Comparison of ENCODE assay signal across 22 cellular contexts in the genomic region with DNA sequence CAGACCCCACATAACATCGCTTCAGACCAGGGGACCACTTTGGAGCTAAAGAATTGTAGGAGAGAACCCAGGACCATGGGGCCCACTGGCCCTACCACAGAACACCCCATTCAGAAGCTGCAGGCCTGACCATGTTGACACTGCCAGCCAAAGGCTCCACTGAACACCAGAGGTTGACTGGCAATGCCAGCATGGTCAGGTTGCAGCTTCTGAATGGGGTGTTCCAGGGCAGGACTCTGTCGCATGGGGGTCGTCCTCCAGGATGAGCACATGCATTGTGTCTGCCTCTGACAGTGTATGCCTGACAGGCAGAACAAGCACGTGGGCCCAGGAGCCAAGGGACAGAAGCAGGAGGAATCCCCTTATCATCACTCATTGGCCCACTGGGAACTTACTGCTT. TPM values are rescaled to one million over a fixed set of nuclear protein-coding genes. Genes with fewer than 3 reads are reported as not detected.
DNase-seq lines count a peak whose midpoint lies in the region; ATAC-seq, FAIRE-seq and TF ChIP-seq lines count a peak whose summit lies in the region.
"Had no signal": no experiment of that assay in that cellular context is flagged by ENCODE, and none has a peak within 500 bp of the region (broad histone marks: within the 10 kb centered on the region; RNA-seq: fewer than 3 reads in every experiment).

No MANE protein-coding gene starts in this region.

- H3K4me2 ChIP-seq in HepG2 (ENCODE audit: low read depth, low read length): no peak overlapping the region
- H3K4me2 ChIP-seq: KMS-11, PC-9 had no signal

- TF ChIP-seq POLR2A in HepG2 (IDR thresholded peaks at IDR 0.05; ENCODE audit: insufficient read depth in 1 of 2, low read depth in 2 of 2, low read length in 2 of 2): no peak
- no peak for TF ChIP-seq POLR2A in right lobe of liver (IDR thresholded peaks at IDR 0.05)

- 0% methylated on average over 1 of the region's 4 CpGs for WGBS in HepG2 (ENCODE audit: low lambda C conversion rate)
- no CpG with 5 or more reads among the region's 4 CpGs for WGBS in right lobe of liver (ENCODE audit: insufficient coverage, low coverage, low lambda C conversion rate, missing lambda C conversion rate)

- no peak overlapping the region for H3K27ac ChIP-seq in HepG2 (ENCODE audit: extremely low read length, insufficient read depth, low read length)
- H3K27ac ChIP-seq in right lobe of liver: no peak overlapping the region
- H3K27ac ChIP-seq: KMS-11, parathyroid adenoma, PC-9, sigmoid colon, transverse colon had no signal

- no peak overlapping the region for H3K4me3 ChIP-seq in HepG2 (replicated peaks in 1 of 3; ENCODE audit: insufficient read depth in 1 of 3, low read depth in 2 of 3, low read length in 3 of 3)
- H3K4me3 ChIP-seq in right lobe of liver: no peak overlapping the region
- H3K4me3 ChIP-seq: PC-9, sigmoid colon, transverse colon had no signal

- in situ Hi-C loops in HepG2 (cut with HindIII; ENCODE audit: extremely low pct_ligation_motif_present, low pct_unique_long_range_greater_than_20kb): no loop called here

- DNase-seq in HepG2 (ENCODE audit: low spot score) (no peak), right lobe of liver (no peak), T-helper 17 cell (no peak), immature natural killer cell (no peak), EL (no peak)
- no peak for DNase-seq in stimulated activated CD4-positive, alpha-beta T cell treated with anti-CD3 and anti-CD28 coated beads, Interleukin-2, amount 100 ng/mL, for 24 hours
- DNase-seq: activated CD4-positive, alpha-beta T cell treated with anti-CD3 and anti-CD28 coated beads for 48 hours; anterior cingulate cortex; central memory CD4-positive, alpha-beta T cell; NCI-H2029; NCI-H345; PC-9; sigmoid colon; stimulated activated naive CD4-positive, alpha-beta T cell treated with Interleukin-2 at 50 U/mL for 16 hours; T-helper 1 cell; transverse colon had no signal

- TF ChIP-seq EP300 in HepG2 (IDR thresholded peaks at IDR 0.05; ENCODE audit: low read depth in 2 of 2, low read length in 2 of 2): no peak
- TF ChIP-seq EP300 in HepG2 (CRISPR knock-in tag; IDR thresholded peaks at IDR 0.05; ENCODE audit: borderline replicate concordance): no peak

- no peak overlapping the region for H3K9ac ChIP-seq in HepG2 (ENCODE audit: insufficient read depth, low read depth, low read length)
- H3K9ac ChIP-seq: KMS-11, parathyroid adenoma had no signal

- peaks cover 0 to 2% (median 0%) of the 10 kb centered on the region in 6 donors for H3K9me3 Mint-ChIP-seq in immature natural killer cell

- no peak for FAIRE-seq in HepG2 (lab: Jason Lieb, UNC)
- FAIRE-seq: frontal cortex had no signal

- H3K4me3 Mint-ChIP-seq in T-helper 17 cell (no peak overlapping the region), immature natural killer cell (peak overlapping the region in 3 of 5 donors; percentile 69 to 78 (median 72))

- ATAC-seq in HepG2 (no peak), right lobe of liver (no peak), T-helper 17 cell (no peak), GM18868 (IDR thresholded peaks at IDR 0.05; ENCODE audit: unreplicated experiment) (no peak)

- H3K79me2 ChIP-seq in HepG2 (ENCODE audit: insufficient read depth, low read length): no peaks in the 10 kb centered on the region
- H3K79me2 ChIP-seq: parathyroid adenoma had no signal

- TF ChIP-seq CTCF in HepG2 (CRISPR knock-in tag; IDR thresholded peaks at IDR 0.05) (no peak), right lobe of liver (IDR thresholded peaks at IDR 0.05) (no peak)

- H3K27me3 Mint-ChIP-seq in T-helper 17 cell (no peaks in the 10 kb centered on the region), immature natural killer cell (ENCODE audit: low read depth in 3 of 3) (peaks cover 3 to 16% (median 8%) of the 10 kb centered on the region in 3 donors)

- H4K20me1 ChIP-seq in HepG2 (ENCODE audit: insufficient read depth, low read length): no peaks in the 10 kb centered on the region

- CTCF ChIA-PET in HepG2 (lab: Yijun Ruan, JAX; ENCODE audit: low intra/inter-chr PET ratio, low total read pairs): no interaction called here

- BruUV-seq in HepG2 (replicated peaks; lab: Mats Ljungman, UMichigan): no TSS peak

- peaks cover 26% of the 10 kb centered on the region for H3K4me1 Mint-ChIP-seq in T-helper 17 cell
- H3K4me1 Mint-ChIP-seq in immature natural killer cell: peaks cover 41 to 52% of the 10 kb centered on the region in 2 donors

- no peak for TF ChIP-seq RAD21 in HepG2 (CRISPR knock-in tag; IDR thresholded peaks at IDR 0.05)

- intact Hi-C loops in HepG2 (cut with micrococcal nuclease; ENCODE audit: unreplicated experiment) (no loop called here), right lobe of liver (cut with DNase I) (no loop called here)

- no peaks in the 10 kb centered on the region for H3K4me1 ChIP-seq in HepG2 (ENCODE audit: insufficient read depth, low read length)
- H3K4me1 ChIP-seq in right lobe of liver: no peaks in the 10 kb centered on the region
- H3K4me1 ChIP-seq: parathyroid adenoma, sigmoid colon had no signal

- H3K36me3 ChIP-seq in HepG2 (replicated peaks in 1 of 2; ENCODE audit: control insufficient read depth in 1 of 2, insufficient read depth in 2 of 2, low read length in 2 of 2): no peaks in the 10 kb centered on the region
- H3K36me3 ChIP-seq in right lobe of liver: no peaks in the 10 kb centered on the region
- H3K36me3 ChIP-seq: sigmoid colon, transverse colon had no signal

- no peak overlapping the region for H2AFZ ChIP-seq in HepG2 (ENCODE audit: low read length)
- H2AFZ ChIP-seq: parathyroid adenoma, PC-9 had no signal

- POLR2A ChIA-PET in HepG2 (lab: Yijun Ruan, JAX): no interaction called here

- H3K27ac Mint-ChIP-seq in T-helper 17 cell (peak overlapping the region; percentile 86), immature natural killer cell (peak overlapping the region; percentile 89 to 92 (median 90))

- H3K27me3 ChIP-seq in HepG2 (ENCODE audit: control insufficient read depth in 1 of 2, insufficient read depth in 2 of 2, low read length in 2 of 2): peaks cover 3 to 30% of the 10 kb centered on the region in 2 experiments; a peak in 4 of 5 replicates
- no peaks in the 10 kb centered on the region for H3K27me3 ChIP-seq in right lobe of liver
- H3K27me3 ChIP-seq: transverse colon had no signal

- peaks cover 3% of the 10 kb centered on the region for H3K36me3 Mint-ChIP-seq in T-helper 17 cell (ENCODE audit: low read depth)
- H3K36me3 Mint-ChIP-seq in immature natural killer cell: no peaks in the 10 kb centered on the region

- H3K9me3 ChIP-seq in HepG2 (ENCODE audit: low read length): no peaks in the 10 kb centered on the region
- H3K9me3 ChIP-seq in right lobe of liver: no peaks in the 10 kb centered on the region
- H3K9me3 ChIP-seq in T-helper 17 cell (ENCODE audit: control insufficient read depth, low read length, poor library complexity, severe bottlenecking): no peaks in the 10 kb centered on the region
- H3K9me3 ChIP-seq: sigmoid colon, transverse colon had no signal

TF ChIP-seq in HepG2, 621 proteins besides CTCF, POLR2A, EP300 and RAD21:
- TF ChIP-seq, protein P1, sequence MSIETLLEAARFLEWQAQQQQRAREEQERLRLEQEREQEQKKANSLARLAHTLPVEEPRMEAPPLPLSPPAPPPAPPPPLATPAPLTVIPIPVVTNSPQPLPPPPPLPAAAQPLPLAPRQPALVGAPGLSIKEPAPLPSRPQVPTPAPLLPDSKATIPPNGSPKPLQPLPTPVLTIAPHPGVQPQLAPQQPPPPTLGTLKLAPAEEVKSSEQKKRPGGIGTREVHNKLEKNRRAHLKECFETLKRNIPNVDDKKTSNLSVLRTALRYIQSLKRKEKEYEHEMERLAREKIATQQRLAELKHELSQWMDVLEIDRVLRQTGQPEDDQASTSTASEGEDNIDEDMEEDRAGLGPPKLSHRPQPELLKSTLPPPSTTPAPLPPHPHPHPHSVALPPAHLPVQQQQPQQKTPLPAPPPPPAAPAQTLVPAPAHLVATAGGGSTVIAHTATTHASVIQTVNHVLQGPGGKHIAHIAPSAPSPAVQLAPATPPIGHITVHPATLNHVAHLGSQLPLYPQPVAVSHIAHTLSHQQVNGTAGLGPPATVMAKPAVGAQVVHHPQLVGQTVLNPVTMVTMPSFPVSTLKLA (IDR thresholded peaks at IDR 0.05): peak; percentile 58
- TF ChIP-seq, protein P2, sequence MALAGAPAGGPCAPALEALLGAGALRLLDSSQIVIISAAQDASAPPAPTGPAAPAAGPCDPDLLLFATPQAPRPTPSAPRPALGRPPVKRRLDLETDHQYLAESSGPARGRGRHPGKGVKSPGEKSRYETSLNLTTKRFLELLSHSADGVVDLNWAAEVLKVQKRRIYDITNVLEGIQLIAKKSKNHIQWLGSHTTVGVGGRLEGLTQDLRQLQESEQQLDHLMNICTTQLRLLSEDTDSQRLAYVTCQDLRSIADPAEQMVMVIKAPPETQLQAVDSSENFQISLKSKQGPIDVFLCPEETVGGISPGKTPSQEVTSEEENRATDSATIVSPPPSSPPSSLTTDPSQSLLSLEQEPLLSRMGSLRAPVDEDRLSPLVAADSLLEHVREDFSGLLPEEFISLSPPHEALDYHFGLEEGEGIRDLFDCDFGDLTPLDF (CRISPR knock-in tag; IDR thresholded peaks at IDR 0.05): no peak

RNA-seq across cellular contexts. Expression of a gene that starts 34.1 kb away (rescaled TPM):
- total RNA-seq in HepG2 (2016; rRNA removed; fragmentation: Illumina TruSeq; extraction: Trizol): not detected in 2 replicates
- total RNA-seq in HepG2 (2016; cell fraction: cytosol; rRNA removed; fragmentation: Illumina TruSeq; extraction: Trizol; ENCODE audit: low read depth): not detected in 2 replicates
- total RNA-seq in HepG2 (2016; cell fraction: insoluble cytoplasmic fraction; rRNA removed; fragmentation: Illumina TruSeq; extraction: Trizol): not detected in 2 replicates
- total RNA-seq in HepG2 (2016; cell fraction: membrane; rRNA removed; fragmentation: Illumina TruSeq; extraction: Trizol): not detected in 2 replicates
- not detected in 2 replicates for total RNA-seq in HepG2 (2016; cell fraction: nucleus; rRNA removed; fragmentation: Illumina TruSeq; extraction: Trizol)
- polyA plus RNA-seq in HepG2 (2011; rRNA removed): not detected in 2 replicates
- not detected in 2 replicates for polyA plus RNA-seq in HepG2 (2011; cell fraction: cytosol; rRNA removed)
- polyA plus RNA-seq in HepG2 (2011; cell fraction: nucleus; rRNA removed): not detected in 2 replicates
- polyA plus RNA-seq in HepG2 (2012): not detected in 2 replicates
- polyA plus RNA-seq in HepG2 (2016; cell fraction: cytosol; fragmentation: Illumina TruSeq; extraction: Trizol; ENCODE audit: low read depth): not detected in 2 replicates
- not detected in 2 replicates for polyA plus RNA-seq in HepG2 (2016; cell fraction: insoluble cytoplasmic fraction; fragmentation: Illumina TruSeq; extraction: Trizol; ENCODE audit: low read depth)
- not detected in 2 replicates for polyA plus RNA-seq in HepG2 (2016; cell fraction: membrane; fragmentation: Illumina TruSeq; extraction: Trizol; ENCODE audit: low read depth)
- not detected in 2 replicates for polyA plus RNA-seq in HepG2 (2016; cell fraction: nucleus; fragmentation: Illumina TruSeq; extraction: Trizol; ENCODE audit: insufficient read depth, low read depth)
- polyA minus RNA-seq in HepG2 (2011; rRNA and poly(A)+ RNA removed; ENCODE audit: low replicate concordance): 0.10 and 7.2 TPM in 2 replicates
- polyA minus RNA-seq in HepG2 (2011; cell fraction: cytosol; rRNA and poly(A)+ RNA removed): not detected in 2 replicates
- not detected in 2 replicates for polyA minus RNA-seq in HepG2 (2011; cell fraction: nucleus; rRNA and poly(A)+ RNA removed)
- total RNA-seq in right lobe of liver: 1 to 10 TPM in 1 of 6 experiments, under 1 TPM in 1, not detected in 4; 0.39 to 6.4 TPM
- total RNA-seq in T-helper 17 cell: not detected
- not detected for polyA plus RNA-seq in immature natural killer cell
- total RNA-seq: HT1080, myocyte had no signal
